1 cellular context compared by ENCODE assay signal in genomic region chr3:101878589-101878988, GRCh38.
TF ChIP-seq lines count a peak whose summit lies in the region.

No MANE protein-coding gene starts in this region.

TF ChIP-seq in GM23338, 12 proteins besides CTCF, POLR2A, EP300 and RAD21 (continued from another document):
- no peak for TF ChIP-seq ETS1 (IDR thresholded peaks at IDR 0.05)
- no peak for TF ChIP-seq JUNB (IDR thresholded peaks at IDR 0.05; ENCODE audit: unreplicated experiment)
- TF ChIP-seq POLR2AphosphoS5 (IDR thresholded peaks at IDR 0.05; ENCODE audit: low read depth): no peak
- TF ChIP-seq CREB1 (CRISPR knock-in tag; IDR thresholded peaks at IDR 0.05; ENCODE audit: low read depth): no peak
- TF ChIP-seq STAT1 (IDR thresholded peaks at IDR 0.05; ENCODE audit: unreplicated experiment): no peak
- no peak for TF ChIP-seq NANOG (IDR thresholded peaks at IDR 0.05; ENCODE audit: borderline replicate concordance)
- no peak for TF ChIP-seq ZNF462 (CRISPR knock-in tag; IDR thresholded peaks at IDR 0.05)
- TF ChIP-seq ZNF331 (CRISPR knock-in tag; IDR thresholded peaks at IDR 0.05; ENCODE audit: low read depth): no peak
